Comparison of ENCODE assay signal across 10 cellular contexts in genomic region chr10:43120948-43121290, GRCh38. TPM values are rescaled to one million over a fixed set of nuclear protein-coding genes. Genes with fewer than 3 reads are reported as not detected.
DNase-seq lines count a peak whose midpoint lies in the region; ATAC-seq and TF ChIP-seq lines count a peak whose summit lies in the region.
"Had no signal": no experiment of that assay in that cellular context is flagged by ENCODE, and none has a peak within 500 bp of the region (broad histone marks: within the 10 kb centered on the region; RNA-seq: fewer than 3 reads in every experiment).

No MANE protein-coding gene starts in this region.

- no peaks in the 10 kb centered on the region for H3K9me3 Mint-ChIP-seq in activated CD4-positive, alpha-beta T cell treated with anti-CD3 and anti-CD28 coated beads, Interleukin-2, amount 10 ng/mL, durations not matched to agents 24 days and 14 days

- H3K4me2 ChIP-seq in mesenchymal stem cell (ENCODE audit: low read length, poor library complexity, severe bottlenecking) (no peak overlapping the region), PC-3 (ENCODE audit: low read length) (no peak overlapping the region)

- no peaks in the 10 kb centered on the region for H3K36me3 ChIP-seq in right atrium auricular region
- H3K36me3 ChIP-seq in mesenchymal stem cell (ENCODE audit: control insufficient read depth in 1 of 2, insufficient read depth in 2 of 2, low read depth in 1 of 2, low read length in 2 of 2): no peaks in the 10 kb centered on the region
- no peaks in the 10 kb centered on the region for H3K36me3 ChIP-seq in PC-3 (ENCODE audit: low read depth, low read length)

- ATAC-seq in Right ventricle myocardium superior (ENCODE audit: poor library complexity) (peak; percentile 55), HG03175 (IDR thresholded peaks at IDR 0.05; ENCODE audit: unreplicated experiment) (peak; percentile 80), PC-3 (no peak)

- no peak overlapping the region for H2BK15ac ChIP-seq in mesenchymal stem cell (ENCODE audit: low read depth, poor library complexity, severe bottlenecking)

- H3K4me3 Mint-ChIP-seq in activated CD4-positive, alpha-beta T cell treated with anti-CD3 and anti-CD28 coated beads, Interleukin-2, amount 10 ng/mL, durations not matched to agents 24 days and 14 days: peak overlapping the region; percentile 75

- no peak overlapping the region for H4K8ac ChIP-seq in mesenchymal stem cell (ENCODE audit: low read length)

- no peaks in the 10 kb centered on the region for H3K9me3 ChIP-seq in right atrium auricular region
- H3K9me3 ChIP-seq in mesenchymal stem cell (ENCODE audit: control insufficient read depth, low read length): no peaks in the 10 kb centered on the region
- no peaks in the 10 kb centered on the region for H3K9me3 ChIP-seq in PC-3 (ENCODE audit: low read length)

- no peaks in the 10 kb centered on the region for H3K27me3 Mint-ChIP-seq in activated CD4-positive, alpha-beta T cell treated with anti-CD3 and anti-CD28 coated beads, Interleukin-2, amount 10 ng/mL, durations not matched to agents 24 days and 14 days

- H3K27ac ChIP-seq in right atrium auricular region (no peak overlapping the region), mesenchymal stem cell (ENCODE audit: low read length, poor library complexity, severe bottlenecking) (no peak overlapping the region), PC-3 (ENCODE audit: low read length) (no peak overlapping the region)
- H3K27ac ChIP-seq: C4-2B, VCaP had no signal

- H3K4me1 Mint-ChIP-seq in activated CD4-positive, alpha-beta T cell treated with anti-CD3 and anti-CD28 coated beads, Interleukin-2, amount 10 ng/mL, durations not matched to agents 24 days and 14 days: peaks cover 44% of the 10 kb centered on the region

- no peaks in the 10 kb centered on the region for H3K4me1 ChIP-seq in right atrium auricular region
- H3K4me1 ChIP-seq in mesenchymal stem cell (ENCODE audit: control insufficient read depth, insufficient read depth, low read depth, low read length): peaks cover 14% of the 10 kb centered on the region
- H3K4me1 ChIP-seq in PC-3 (ENCODE audit: insufficient read depth, low read length): no peaks in the 10 kb centered on the region

- no peak for DNase-seq in Right ventricle myocardium superior
- no peak for DNase-seq in right atrium auricular region (ENCODE audit: low spot score)
- DNase-seq in activated CD4-positive, alpha-beta T cell treated with anti-CD3 and anti-CD28 coated beads, Interleukin-2, amount 10 ng/mL, durations not matched to agents 24 days and 14 days: peak; percentile 93
- DNase-seq in mesenchymal stem cell: peak; percentile 38
- DNase-seq in NCI-H69 (lab: John Stamatoyannopoulos, UW): no peak
- DNase-seq in NCI-H128 (lab: John Stamatoyannopoulos, UW; ENCODE audit: unreplicated experiment): no peak
- no peak for DNase-seq in PC-3

- 17% methylated on average over 2 of the region's 3 CpGs for WGBS in mesenchymal stem cell

- H2BK12ac ChIP-seq in mesenchymal stem cell (ENCODE audit: low read length in 2 of 2): no peak overlapping the region

- H2AK5ac ChIP-seq in mesenchymal stem cell (ENCODE audit: low read length, severe bottlenecking): no peak overlapping the region

- H3K79me2 ChIP-seq in PC-3 (ENCODE audit: low read length): no peaks in the 10 kb centered on the region

- no peak for TF ChIP-seq CTCF in right atrium auricular region (IDR thresholded peaks at IDR 0.05)
- no peak for TF ChIP-seq CTCF in PC-3 (conservative IDR thresholded peaks at IDR 0.05; ENCODE audit: low read depth, low read length)

- no peak overlapping the region for H3K14ac ChIP-seq in mesenchymal stem cell (ENCODE audit: low read length in 2 of 2)

- no TSS peak for BruUV-seq in PC-3 (replicated peaks; lab: Mats Ljungman, UMichigan)

- H2BK120ac ChIP-seq in mesenchymal stem cell (ENCODE audit: low read depth, low read length): no peak overlapping the region

- no peak overlapping the region for H2AFZ ChIP-seq in mesenchymal stem cell (ENCODE audit: low read depth, low read length)
- no peak overlapping the region for H2AFZ ChIP-seq in PC-3 (ENCODE audit: low read length)

- no peaks in the 10 kb centered on the region for H3K79me1 ChIP-seq in mesenchymal stem cell (replicated peaks; ENCODE audit: low read length, poor library complexity, severe bottlenecking)

- H3K18ac ChIP-seq in mesenchymal stem cell (ENCODE audit: low read depth in 1 of 2, low read length in 2 of 2): no peak overlapping the region

- H2BK5ac ChIP-seq in mesenchymal stem cell (ENCODE audit: low read depth, low read length, poor library complexity, severe bottlenecking): no peak overlapping the region

- no peak overlapping the region for H3K4ac ChIP-seq in mesenchymal stem cell (ENCODE audit: low read depth in 1 of 2, low read length in 2 of 2)

- no peaks in the 10 kb centered on the region for H3F3A ChIP-seq in PC-3 (ENCODE audit: low read length, unreplicated experiment)

- intact Hi-C loops in Right ventricle myocardium superior (cut with DNase I): no loop called here
- intact Hi-C loops in activated CD4-positive, alpha-beta T cell treated with anti-CD3 and anti-CD28 coated beads, Interleukin-2, amount 10 ng/mL, durations not matched to agents 24 days and 14 days (cut with micrococcal nuclease): loop anchor here (1.0 to 10.0 kb wide), 4 partner anchors 8 to 694 kb away; partner anchors contain the start of genes CSGALNACT2 and ZNF33B
- intact Hi-C loops in PC-3 (cut with micrococcal nuclease): no loop called here

- no peaks in the 10 kb centered on the region for H4K20me1 ChIP-seq in PC-3 (ENCODE audit: low read length)

- peak overlapping the region; percentile 96 for H3K27ac Mint-ChIP-seq in activated CD4-positive, alpha-beta T cell treated with anti-CD3 and anti-CD28 coated beads, Interleukin-2, amount 10 ng/mL, durations not matched to agents 24 days and 14 days

- no peak overlapping the region for H3K23ac ChIP-seq in mesenchymal stem cell (ENCODE audit: low read length in 2 of 2)

- no peak overlapping the region for H3K9ac ChIP-seq in mesenchymal stem cell (ENCODE audit: low read length)
- no peak overlapping the region for H3K9ac ChIP-seq in PC-3 (ENCODE audit: low read length)

- H3K27me3 ChIP-seq in right atrium auricular region (no peaks in the 10 kb centered on the region), mesenchymal stem cell (ENCODE audit: control insufficient read depth in 1 of 2, insufficient read depth in 1 of 2, low read length in 2 of 2) (peaks cover 0 to 16% of the 10 kb centered on the region in 2 experiments), PC-3 (ENCODE audit: low read length) (no peaks in the 10 kb centered on the region)

- no peaks in the 10 kb centered on the region for H3K9me2 ChIP-seq in PC-3 (replicated peaks; ENCODE audit: low read length)

- CTCF ChIA-PET in PC-3 (lab: Charles Lee): no interaction called here

- H4K91ac ChIP-seq in mesenchymal stem cell (ENCODE audit: low read length): no peak overlapping the region

- no peaks in the 10 kb centered on the region for H3K36me3 Mint-ChIP-seq in activated CD4-positive, alpha-beta T cell treated with anti-CD3 and anti-CD28 coated beads, Interleukin-2, amount 10 ng/mL, durations not matched to agents 24 days and 14 days (ENCODE audit: low read depth)

- POLR2A ChIA-PET in PC-3 (lab: Charles Lee; ENCODE audit: unreplicated experiment): no interaction called here

- H3K4me3 ChIP-seq in right atrium auricular region (no peak overlapping the region), mesenchymal stem cell (ENCODE audit: insufficient read depth in 1 of 2, low read depth in 1 of 2, low read length in 2 of 2) (no peak overlapping the region), PC-3 (ENCODE audit: low read length) (no peak overlapping the region)

RNA-seq across cellular contexts. Expression of gene CSGALNACT2, which starts 17.3 kb away (rescaled TPM):
- total RNA-seq in Right ventricle myocardium superior (6.6 TPM), right atrium auricular region (10 to 100 TPM; 10.0 to 14.9 TPM), PC-3 (2014; rRNA removed) (3.6 and 3.9 TPM in 2 replicates)
- total RNA-seq in activated CD4-positive, alpha-beta T cell treated with anti-CD3 and anti-CD28 coated beads, Interleukin-2, amount 10 ng/mL, durations not matched to agents 24 days and 14 days: 24.7 and 25.9 TPM in 2 replicates
- 35.5 TPM for polyA plus RNA-seq in mesenchymal stem cell (2013, experiment 1 of 2)
- polyA plus RNA-seq in mesenchymal stem cell (2013, experiment 2 of 2): 37.6 TPM

RNA-seq across cellular contexts. Expression of gene RET, which starts 44.0 kb away (rescaled TPM):
- total RNA-seq in Right ventricle myocardium superior (6.6 TPM), right atrium auricular region (under 1 TPM; 0.12 to 0.44 TPM), PC-3 (2014; rRNA removed) (not detected in 2 replicates)
- total RNA-seq in activated CD4-positive, alpha-beta T cell treated with anti-CD3 and anti-CD28 coated beads, Interleukin-2, amount 10 ng/mL, durations not matched to agents 24 days and 14 days: 0.12 and 0.62 TPM in 2 replicates
- polyA plus RNA-seq in mesenchymal stem cell (2013, experiment 1 of 2): 0.29 TPM
- 0.42 TPM for polyA plus RNA-seq in mesenchymal stem cell (2013, experiment 2 of 2)

Comparison
In these comparisons a context has a peak if more than half of its experiments do, and no peak if none do; other contexts are left out.
1. DNase-seq: peak in activated CD4-positive, alpha-beta T cell treated with anti-CD3 and anti-CD28 coated beads, Interleukin-2, amount 10 ng/mL, durations not matched to agents 24 days and 14 days (single experiment) and mesenchymal stem cell (single experiment); none in Right ventricle myocardium superior (single experiment), right atrium auricular region (single experiment), NCI-H69 (single experiment), NCI-H128 (single experiment) and PC-3 (single experiment).